Comparison of ENCODE assay signal across 23 cellular contexts in the genomic region with DNA sequence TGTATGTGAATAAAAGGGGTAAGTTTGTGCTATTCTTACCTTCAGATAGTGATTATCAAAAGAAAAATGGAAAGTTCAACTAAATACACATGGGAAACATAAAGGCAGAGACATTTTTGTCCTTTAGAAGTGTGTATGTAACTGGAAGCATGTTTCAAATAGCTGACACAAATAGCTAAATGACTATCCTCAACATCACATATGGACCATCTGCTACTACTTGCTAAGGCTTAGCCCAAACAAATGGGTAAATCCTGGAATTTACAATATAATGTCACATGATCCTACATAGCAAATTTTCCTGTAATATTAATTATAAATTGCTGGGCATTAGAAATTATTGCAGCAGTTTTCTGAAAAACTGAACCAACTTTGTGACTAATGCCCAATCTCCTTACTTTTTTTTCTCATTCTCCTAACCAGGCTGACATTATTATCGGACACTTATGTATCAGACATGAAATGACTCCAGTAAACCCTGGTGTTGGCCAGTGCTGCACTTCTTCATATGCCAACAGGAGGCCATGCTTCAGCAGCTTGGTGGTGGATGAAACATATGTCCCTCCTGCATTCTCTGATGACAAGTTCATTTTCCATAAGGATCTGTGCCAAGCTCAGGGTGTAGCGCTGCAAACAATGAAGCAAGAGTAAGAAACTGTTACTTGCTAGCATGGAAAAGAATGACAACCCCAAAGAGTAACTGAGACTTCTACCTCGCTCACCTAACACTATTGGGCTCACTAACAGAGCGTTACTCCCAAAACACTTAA. TPM values are rescaled to one million over a fixed set of nuclear protein-coding genes. Genes with fewer than 3 reads are reported as not detected.
DNase-seq lines count a peak whose midpoint lies in the region; ATAC-seq, FAIRE-seq and TF ChIP-seq lines count a peak whose summit lies in the region.
"Had no signal": no experiment of that assay in that cellular context is flagged by ENCODE, and none has a peak within 500 bp of the region (broad histone marks: within the 10 kb centered on the region; RNA-seq: fewer than 3 reads in every experiment).

No MANE protein-coding gene starts in this region.

- H2AFZ ChIP-seq in GM23338 (no peak overlapping the region), HepG2 (ENCODE audit: low read length) (no peak overlapping the region), Karpas-422 (ENCODE audit: low read length) (no peak overlapping the region)

- TF ChIP-seq EP300 in HepG2 (IDR thresholded peaks at IDR 0.05; ENCODE audit: low read depth in 2 of 2, low read length in 2 of 2) (no peak), HepG2 (CRISPR knock-in tag; IDR thresholded peaks at IDR 0.05; ENCODE audit: borderline replicate concordance) (no peak)

- peaks cover 52% of the 10 kb centered on the region for H3K4me1 ChIP-seq in GM23338 (ENCODE audit: insufficient read depth)
- H3K4me1 ChIP-seq in HepG2 (ENCODE audit: insufficient read depth, low read length) = peaks cover 52% of the 10 kb centered on the region
- no peaks in the 10 kb centered on the region for H3K4me1 ChIP-seq in Karpas-422 (ENCODE audit: low read length)
- H3K4me1 ChIP-seq in pancreas = peaks cover 12 to 20% (median 13%) of the 10 kb centered on the region in 3 donors
- H3K4me1 ChIP-seq: left ventricle myocardium inferior, upper lobe of left lung had no signal

- POLR2A ChIA-PET in HepG2 (lab: Yijun Ruan, JAX) = interaction anchor here (0.7 kb wide), 1 partner anchor 107 kb away, joined by 3 read pairs; no protein-coding TSS in a partner anchor

- H3K36me3 ChIP-seq in GM23338 (ENCODE audit: insufficient read depth) (no peaks in the 10 kb centered on the region), brain microvascular endothelial cell (replicated peaks) (no peaks in the 10 kb centered on the region), HepG2 (replicated peaks in 1 of 2; ENCODE audit: control insufficient read depth in 1 of 2, insufficient read depth in 2 of 2, low read length in 2 of 2) (peaks cover 5 to 54% of the 10 kb centered on the region in 2 experiments), Karpas-422 (ENCODE audit: insufficient read depth, low read length) (no peaks in the 10 kb centered on the region), pancreas (no peaks in the 10 kb centered on the region)
- H3K36me3 ChIP-seq: left ventricle myocardium inferior, upper lobe of left lung had no signal

- H3K9me3 ChIP-seq in HepG2 (ENCODE audit: low read length) = no peaks in the 10 kb centered on the region
- H3K9me3 ChIP-seq in Karpas-422 (ENCODE audit: low read length) = no peaks in the 10 kb centered on the region
- no peaks in the 10 kb centered on the region for H3K9me3 ChIP-seq in pancreas
- H3K9me3 ChIP-seq: left ventricle myocardium inferior, upper lobe of left lung had no signal

- CTCF ChIA-PET in HepG2 (lab: Yijun Ruan, JAX; ENCODE audit: low intra/inter-chr PET ratio, low total read pairs) = no interaction called here

- H3K4me1 Mint-ChIP-seq in GM23338 = peaks cover 53% of the 10 kb centered on the region
- H3K4me1 Mint-ChIP-seq: CD4-positive, alpha-beta memory T cell had no signal

- peak overlapping the region; percentile 4; the same call in 1 of the 3 replicates for H3K4me3 Mint-ChIP-seq in GM23338
- H3K4me3 Mint-ChIP-seq: activated T-cell treated with anti-CD3 and anti-CD28 coated beads, Interleukin-2, amount 50 U/mL, for 24 hours; CD4-positive, alpha-beta memory T cell; stimulated activated naive CD8-positive, alpha-beta T cell treated with anti-CD3 and anti-CD28 coated beads, Interleukin-15, Interleukin-2, amounts not matched to agents 100 ng/mL and 50 ng/mL, for 24 hours had no signal

- H3K9me2 ChIP-seq in GM23338 (ENCODE audit: insufficient read depth) (peaks cover 3% of the 10 kb centered on the region; the same call in 1 of the 2 replicates), Karpas-422 (replicated peaks; ENCODE audit: insufficient read depth, low read length) (no peaks in the 10 kb centered on the region)

- TF ChIP-seq CTCF in GM23338 (conservative IDR thresholded peaks at IDR 0.05; ENCODE audit: low read depth in 2 of 2) (no peak), brain microvascular endothelial cell (IDR thresholded peaks at IDR 0.05; ENCODE audit: low read depth, low read length, missing control alignments) (no peak), HepG2 (CRISPR knock-in tag; IDR thresholded peaks at IDR 0.05) (no peak), pancreas (IDR thresholded peaks at IDR 0.05) (no peak)

- H3K9me3 Mint-ChIP-seq in GM23338 = no peaks in the 10 kb centered on the region; the same call in 2 of the 3 replicates
- H3K9me3 Mint-ChIP-seq: activated T-cell treated with anti-CD3 and anti-CD28 coated beads, Interleukin-2, amount 50 U/mL, for 24 hours; CD4-positive, alpha-beta memory T cell; stimulated activated naive CD8-positive, alpha-beta T cell treated with anti-CD3 and anti-CD28 coated beads, Interleukin-15, Interleukin-2, amounts not matched to agents 100 ng/mL and 50 ng/mL, for 24 hours had no signal

- no TSS peak for BruUV-seq in HepG2 (replicated peaks; lab: Mats Ljungman, UMichigan)

- peak overlapping the region; percentile 69 for H3K27ac ChIP-seq in GM23338 (ENCODE audit: low read depth)
- H3K27ac ChIP-seq in brain microvascular endothelial cell = peak overlapping the region; percentile 3
- H3K27ac ChIP-seq in HepG2 (ENCODE audit: extremely low read length, insufficient read depth, low read length) = peak overlapping the region; percentile 37
- H3K27ac ChIP-seq in Karpas-422 (ENCODE audit: low read length) = no peak overlapping the region
- no peak overlapping the region for H3K27ac ChIP-seq in pancreas
- H3K27ac ChIP-seq: dorsolateral prefrontal cortex, left ventricle myocardium inferior, upper lobe of left lung had no signal

- H3K27me3 ChIP-seq in GM23338 (ENCODE audit: insufficient read depth) (no peaks in the 10 kb centered on the region), brain microvascular endothelial cell (replicated peaks) (no peaks in the 10 kb centered on the region), HepG2 (ENCODE audit: control insufficient read depth in 1 of 2, insufficient read depth in 2 of 2, low read length in 2 of 2) (no peaks in the 10 kb centered on the region), Karpas-422 (ENCODE audit: low read length) (no peaks in the 10 kb centered on the region), pancreas (no peaks in the 10 kb centered on the region)
- H3K27me3 ChIP-seq: dorsolateral prefrontal cortex, upper lobe of left lung had no signal

- H3K27ac Mint-ChIP-seq in GM23338 = peak overlapping the region; percentile 78
- H3K27ac Mint-ChIP-seq: activated T-cell treated with anti-CD3 and anti-CD28 coated beads, Interleukin-2, amount 50 U/mL, for 24 hours; CD4-positive, alpha-beta memory T cell; stimulated activated naive CD8-positive, alpha-beta T cell treated with anti-CD3 and anti-CD28 coated beads, Interleukin-15, Interleukin-2, amounts not matched to agents 100 ng/mL and 50 ng/mL, for 24 hours had no signal

- H4K20me1 ChIP-seq in GM23338 (replicated peaks; ENCODE audit: insufficient read depth) = no peaks in the 10 kb centered on the region
- peaks cover 27% of the 10 kb centered on the region for H4K20me1 ChIP-seq in HepG2 (ENCODE audit: insufficient read depth, low read length)
- H4K20me1 ChIP-seq in Karpas-422 (ENCODE audit: insufficient read depth, low read depth, low read length) = no peaks in the 10 kb centered on the region

- peaks cover 9% of the 10 kb centered on the region for H3K27me3 Mint-ChIP-seq in GM23338 (ENCODE audit: insufficient read depth, low read depth, poor library complexity)

- in situ Hi-C loops in brain microvascular endothelial cell (cut with HindIII; ENCODE audit: low pct_ligation_motif_present, low sequenced_read_pairs) (no loop called here), HepG2 (cut with HindIII; ENCODE audit: extremely low pct_ligation_motif_present, low pct_unique_long_range_greater_than_20kb) (loop anchor here (25.0 kb wide), 1 partner anchor 110 kb away; no protein-coding TSS in a partner anchor)

- 99% methylated on average over 4 of the region's 4 CpGs for WGBS in HepG2 (ENCODE audit: low lambda C conversion rate)
- 95 to 96% methylated on average over 4 of the region's 4 CpGs for WGBS in pancreas, 2 donors

- H3K9ac ChIP-seq in HepG2 (ENCODE audit: insufficient read depth, low read depth, low read length) (no peak overlapping the region), Karpas-422 (ENCODE audit: low read length) (no peak overlapping the region)

- intact Hi-C loops in HepG2 (cut with micrococcal nuclease; ENCODE audit: unreplicated experiment) (no loop called here), pancreas (cut with DNase I) (no loop called here)

- TF ChIP-seq POLR2A in HepG2 (IDR thresholded peaks at IDR 0.05; ENCODE audit: insufficient read depth in 1 of 2, low read depth in 2 of 2, low read length in 2 of 2) = peak; percentile 65 to 67

- H3K4me3 ChIP-seq in GM23338 = 0 out of 2 replicates have a peak overlapping the region, but pooled peaks have one; percentile 3
- H3K4me3 ChIP-seq in brain microvascular endothelial cell (ENCODE audit: low read depth, low read length) = no peak overlapping the region
- H3K4me3 ChIP-seq in HepG2 (replicated peaks in 1 of 3; ENCODE audit: insufficient read depth in 1 of 3, low read depth in 2 of 3, low read length in 3 of 3) = no peak overlapping the region
- no peak overlapping the region for H3K4me3 ChIP-seq in Karpas-422 (ENCODE audit: low read length)
- H3K4me3 ChIP-seq in pancreas = no peak overlapping the region
- H3K4me3 ChIP-seq: dorsolateral prefrontal cortex, left ventricle myocardium inferior, upper lobe of left lung had no signal

- FAIRE-seq in HepG2 (lab: Jason Lieb, UNC) (no peak), pancreas (lab: Jason Lieb, UNC) (no peak)
- FAIRE-seq: HTR-8/SVneo had no signal

- no peaks in the 10 kb centered on the region for H3K79me2 ChIP-seq in GM23338 (replicated peaks; ENCODE audit: insufficient read depth)
- no peaks in the 10 kb centered on the region for H3K79me2 ChIP-seq in HepG2 (ENCODE audit: insufficient read depth, low read length)
- H3K79me2 ChIP-seq in Karpas-422 (ENCODE audit: low read length) = no peaks in the 10 kb centered on the region

- TF ChIP-seq RAD21 in HepG2 (CRISPR knock-in tag; IDR thresholded peaks at IDR 0.05) = no peak

- DNase-seq in GM23338 (ENCODE audit: low spot score) = peak; percentile 17
- peak; percentile 83 for DNase-seq in NCI-H1694 treated with DMSO at 0.1 percent for 48 hours (lab: John Stamatoyannopoulos, UW)
- DNase-seq in brain microvascular endothelial cell = no peak
- no peak for DNase-seq in HepG2 (ENCODE audit: low spot score)
- DNase-seq in Karpas-422 = no peak
- DNase-seq in pancreas = no peak
- DNase-seq: activated naive CD4-positive, alpha-beta T cell treated with Interleukin-2 at 50 U/mL for 16 hours; activated T-cell treated with anti-CD3 and anti-CD28 coated beads, Interleukin-2, amount 50 U/mL, for 24 hours; amygdala; caudate nucleus; CD4-positive, alpha-beta memory T cell; DND-41; dorsolateral prefrontal cortex; erythroblast; HCEC 1CT; left ventricle myocardium inferior; RPMI8226; stimulated activated CD4-positive, alpha-beta T cell treated with anti-CD3 and anti-CD28 coated beads, Interleukin-4, amount 100 ng/mL, for 24 hours; upper lobe of left lung had no signal

- peak overlapping the region; percentile 24 for H3K4me2 ChIP-seq in GM23338
- H3K4me2 ChIP-seq in HepG2 (ENCODE audit: low read depth, low read length) = no peak overlapping the region; the same call in 1 of the 2 replicates
- no peak overlapping the region for H3K4me2 ChIP-seq in Karpas-422 (ENCODE audit: low read depth, low read length, poor library complexity, severe bottlenecking)

- H3F3A ChIP-seq in GM23338 (replicated peaks; ENCODE audit: low read depth) = no peaks in the 10 kb centered on the region

- H3K36me3 Mint-ChIP-seq in GM23338 (ENCODE audit: low read depth) = peaks cover 5% of the 10 kb centered on the region; the same call in 1 of the 3 replicates
- H3K36me3 Mint-ChIP-seq: CD4-positive, alpha-beta memory T cell had no signal

- ATAC-seq in GM23338 (peak; percentile 24), HepG2 (peak; percentile 3; the same call in 2 of the 3 replicates), GM21360 (IDR thresholded peaks at IDR 0.05; ENCODE audit: unreplicated experiment) (no peak), pancreas (no peak)

RNA-seq across cellular contexts. Expression of a gene that starts 16.1 kb away (rescaled TPM):
- total RNA-seq in GM23338 (2014; rRNA removed; shearing (Covaris generic)) = 0.82 and 4.0 TPM in 2 replicates
- polyA plus RNA-seq in GM23338 (2016; fragmentation: Nextera tagmentation; extraction: Ambion mirVana) (17.1 and 17.3 TPM in 2 replicates), HepG2 (2011; rRNA removed) (12,657 and 13,105 TPM in 2 replicates), pancreas (under 1 TPM in 1 of 2 donors, not detected in 1; 0.40 TPM)
- total RNA-seq in HepG2 (2016; rRNA removed; fragmentation: Illumina TruSeq; extraction: Trizol) (4,406 and 9,434 TPM in 2 replicates), pancreas (1 to 10 TPM in 1 of 6 donors, not detected in 5; 1.5 TPM)
- total RNA-seq in HepG2 (2016; cell fraction: cytosol; rRNA removed; fragmentation: Illumina TruSeq; extraction: Trizol; ENCODE audit: low read depth) = 859 and 984 TPM in 2 replicates
- 4,328 and 8,879 TPM in 2 replicates for total RNA-seq in HepG2 (2016; cell fraction: insoluble cytoplasmic fraction; rRNA removed; fragmentation: Illumina TruSeq; extraction: Trizol)
- total RNA-seq in HepG2 (2016; cell fraction: membrane; rRNA removed; fragmentation: Illumina TruSeq; extraction: Trizol) = 1,470 and 1,653 TPM in 2 replicates
- total RNA-seq in HepG2 (2016; cell fraction: nucleus; rRNA removed; fragmentation: Illumina TruSeq; extraction: Trizol) = 6,106 and 7,724 TPM in 2 replicates
- 10,032 and 12,863 TPM in 2 replicates for polyA plus RNA-seq in HepG2 (2011; cell fraction: cytosol; rRNA removed)
- polyA plus RNA-seq in HepG2 (2011; cell fraction: nucleus; rRNA removed) = 3,859 and 4,411 TPM in 2 replicates
- polyA plus RNA-seq in HepG2 (2012) = 15,767 and 21,683 TPM in 2 replicates
- polyA plus RNA-seq in HepG2 (2016; cell fraction: cytosol; fragmentation: Illumina TruSeq; extraction: Trizol; ENCODE audit: low read depth) = 881 and 929 TPM in 2 replicates
- 4,042 and 4,098 TPM in 2 replicates for polyA plus RNA-seq in HepG2 (2016; cell fraction: insoluble cytoplasmic fraction; fragmentation: Illumina TruSeq; extraction: Trizol; ENCODE audit: low read depth)
- polyA plus RNA-seq in HepG2 (2016; cell fraction: membrane; fragmentation: Illumina TruSeq; extraction: Trizol; ENCODE audit: low read depth) = 1,126 and 1,308 TPM in 2 replicates
- 10,518 and 11,638 TPM in 2 replicates for polyA plus RNA-seq in HepG2 (2016; cell fraction: nucleus; fragmentation: Illumina TruSeq; extraction: Trizol; ENCODE audit: insufficient read depth, low read depth)
- 1.4 and 2,561 TPM in 2 replicates for polyA minus RNA-seq in HepG2 (2011; rRNA and poly(A)+ RNA removed; ENCODE audit: low replicate concordance)
- 2,774 and 4,050 TPM in 2 replicates for polyA minus RNA-seq in HepG2 (2011; cell fraction: cytosol; rRNA and poly(A)+ RNA removed)
- polyA minus RNA-seq in HepG2 (2011; cell fraction: nucleus; rRNA and poly(A)+ RNA removed) = 1,510 and 2,631 TPM in 2 replicates
- not detected in 2 replicates for total RNA-seq in Karpas-422 (2014; rRNA removed; shearing (Covaris generic); ENCODE audit: low replicate concordance)
- total RNA-seq: CD4-positive, alpha-beta memory T cell; left ventricle myocardium inferior; pulmonary artery endothelial cell had no signal
- polyA plus RNA-seq: CD4-positive, alpha-beta memory T cell had no signal

RNA-seq across cellular contexts. Expression of a gene that starts 29.4 kb away (rescaled TPM):
- not detected in 2 replicates for total RNA-seq in GM23338 (2014; rRNA removed; shearing (Covaris generic))
- polyA plus RNA-seq in GM23338 (2016; fragmentation: Nextera tagmentation; extraction: Ambion mirVana) (not detected in 2 replicates), HepG2 (2011; rRNA removed) (0.13 TPM in 2 replicates), pancreas (under 1 TPM; 0.30 to 0.82 TPM)
- total RNA-seq in HepG2 (2016; rRNA removed; fragmentation: Illumina TruSeq; extraction: Trizol) (0.79 and 1.8 TPM in 2 replicates), pancreas (under 1 TPM; 0.08 to 0.44 (median 0.12) TPM)
- 0.18 and 0.30 TPM in 2 replicates for total RNA-seq in HepG2 (2016; cell fraction: cytosol; rRNA removed; fragmentation: Illumina TruSeq; extraction: Trizol; ENCODE audit: low read depth)
- total RNA-seq in HepG2 (2016; cell fraction: insoluble cytoplasmic fraction; rRNA removed; fragmentation: Illumina TruSeq; extraction: Trizol) = 0.67 and 1.9 TPM in 2 replicates
- total RNA-seq in HepG2 (2016; cell fraction: membrane; rRNA removed; fragmentation: Illumina TruSeq; extraction: Trizol) = 0.31 and 0.34 TPM in 2 replicates
- total RNA-seq in HepG2 (2016; cell fraction: nucleus; rRNA removed; fragmentation: Illumina TruSeq; extraction: Trizol) = 4.4 and 4.6 TPM in 2 replicates
- 0.08 TPM in 1 of 2 replicates, not detected in the other for polyA plus RNA-seq in HepG2 (2011; cell fraction: cytosol; rRNA removed)
- 0.09 and 0.21 TPM in 2 replicates for polyA plus RNA-seq in HepG2 (2011; cell fraction: nucleus; rRNA removed)
- 0.15 and 0.17 TPM in 2 replicates for polyA plus RNA-seq in HepG2 (2012)
- polyA plus RNA-seq in HepG2 (2016; cell fraction: cytosol; fragmentation: Illumina TruSeq; extraction: Trizol; ENCODE audit: low read depth) = 0.18 and 0.36 TPM in 2 replicates
- polyA plus RNA-seq in HepG2 (2016; cell fraction: insoluble cytoplasmic fraction; fragmentation: Illumina TruSeq; extraction: Trizol; ENCODE audit: low read depth) = 0.75 and 1.1 TPM in 2 replicates
- 0.37 and 0.42 TPM in 2 replicates for polyA plus RNA-seq in HepG2 (2016; cell fraction: membrane; fragmentation: Illumina TruSeq; extraction: Trizol; ENCODE audit: low read depth)
- 7.2 and 7.4 TPM in 2 replicates for polyA plus RNA-seq in HepG2 (2016; cell fraction: nucleus; fragmentation: Illumina TruSeq; extraction: Trizol; ENCODE audit: insufficient read depth, low read depth)
- not detected in 2 replicates for polyA minus RNA-seq in HepG2 (2011; rRNA and poly(A)+ RNA removed; ENCODE audit: low replicate concordance)
- polyA minus RNA-seq in HepG2 (2011; cell fraction: cytosol; rRNA and poly(A)+ RNA removed) = not detected in 2 replicates
- 0.13 and 0.25 TPM in 2 replicates for polyA minus RNA-seq in HepG2 (2011; cell fraction: nucleus; rRNA and poly(A)+ RNA removed)
- not detected in 2 replicates for total RNA-seq in Karpas-422 (2014; rRNA removed; shearing (Covaris generic); ENCODE audit: low replicate concordance)
- total RNA-seq: CD4-positive, alpha-beta memory T cell; left ventricle myocardium inferior; pulmonary artery endothelial cell had no signal
- polyA plus RNA-seq: CD4-positive, alpha-beta memory T cell had no signal

RNA-seq across cellular contexts. Expression of a gene that starts 48.1 kb away (rescaled TPM):
- not detected in 2 replicates for total RNA-seq in GM23338 (2014; rRNA removed; shearing (Covaris generic))
- not detected in 2 replicates for polyA plus RNA-seq in GM23338 (2016; fragmentation: Nextera tagmentation; extraction: Ambion mirVana)
- total RNA-seq in HepG2 (2016; rRNA removed; fragmentation: Illumina TruSeq; extraction: Trizol) = 10,101 and 22,625 TPM in 2 replicates
- 1,763 and 1,983 TPM in 2 replicates for total RNA-seq in HepG2 (2016; cell fraction: cytosol; rRNA removed; fragmentation: Illumina TruSeq; extraction: Trizol; ENCODE audit: low read depth)
- total RNA-seq in HepG2 (2016; cell fraction: insoluble cytoplasmic fraction; rRNA removed; fragmentation: Illumina TruSeq; extraction: Trizol) = 10,071 and 21,691 TPM in 2 replicates
- 2,665 and 3,098 TPM in 2 replicates for total RNA-seq in HepG2 (2016; cell fraction: membrane; rRNA removed; fragmentation: Illumina TruSeq; extraction: Trizol)
- total RNA-seq in HepG2 (2016; cell fraction: nucleus; rRNA removed; fragmentation: Illumina TruSeq; extraction: Trizol) = 14,455 and 17,797 TPM in 2 replicates
- 22,205 and 22,259 TPM in 2 replicates for polyA plus RNA-seq in HepG2 (2011; rRNA removed)
- 10,343 and 19,758 TPM in 2 replicates for polyA plus RNA-seq in HepG2 (2011; cell fraction: cytosol; rRNA removed)
- 4,838 and 7,133 TPM in 2 replicates for polyA plus RNA-seq in HepG2 (2011; cell fraction: nucleus; rRNA removed)
- polyA plus RNA-seq in HepG2 (2012) = 30,113 and 41,157 TPM in 2 replicates
- polyA plus RNA-seq in HepG2 (2016; cell fraction: cytosol; fragmentation: Illumina TruSeq; extraction: Trizol; ENCODE audit: low read depth) = 1,641 and 1,730 TPM in 2 replicates
- polyA plus RNA-seq in HepG2 (2016; cell fraction: insoluble cytoplasmic fraction; fragmentation: Illumina TruSeq; extraction: Trizol; ENCODE audit: low read depth) = 9,271 and 9,564 TPM in 2 replicates
- 1,898 and 2,256 TPM in 2 replicates for polyA plus RNA-seq in HepG2 (2016; cell fraction: membrane; fragmentation: Illumina TruSeq; extraction: Trizol; ENCODE audit: low read depth)
- polyA plus RNA-seq in HepG2 (2016; cell fraction: nucleus; fragmentation: Illumina TruSeq; extraction: Trizol; ENCODE audit: insufficient read depth, low read depth) = 21,168 and 22,798 TPM in 2 replicates
- 2.4 and 3,693 TPM in 2 replicates for polyA minus RNA-seq in HepG2 (2011; rRNA and poly(A)+ RNA removed; ENCODE audit: low replicate concordance)
- polyA minus RNA-seq in HepG2 (2011; cell fraction: cytosol; rRNA and poly(A)+ RNA removed) = 6,095 and 10,549 TPM in 2 replicates
- 3,995 and 8,747 TPM in 2 replicates for polyA minus RNA-seq in HepG2 (2011; cell fraction: nucleus; rRNA and poly(A)+ RNA removed)
- not detected in 2 replicates for total RNA-seq in Karpas-422 (2014; rRNA removed; shearing (Covaris generic); ENCODE audit: low replicate concordance)
- total RNA-seq in pancreas = 1,000 to 10,000 TPM in 1 of 6 donors, 100 to 1,000 TPM in 5; 618 to 1,006 (median 839) TPM
- polyA plus RNA-seq in pancreas = 100 to 1,000 TPM; 179 to 380 TPM
- total RNA-seq: CD4-positive, alpha-beta memory T cell; left ventricle myocardium inferior; pulmonary artery endothelial cell had no signal
- polyA plus RNA-seq: CD4-positive, alpha-beta memory T cell had no signal

Comparison
In these comparisons a context has a peak if more than half of its experiments do, and no peak if none do; other contexts are left out.
1. ATAC-seq: peak in GM23338 (single experiment) and HepG2 (single experiment); none in GM21360 (single experiment) and pancreas (0 of 4).
2. DNase-seq: peak in GM23338 (single experiment) and NCI-H1694 treated with DMSO at 0.1 percent for 48 hours (single experiment); none in brain microvascular endothelial cell (single experiment), HepG2 (single experiment), Karpas-422 (single experiment) and pancreas (0 of 6).
3. H3K27ac ChIP-seq: peak in GM23338 (single experiment), brain microvascular endothelial cell (single experiment) and HepG2 (single experiment); none in Karpas-422 (single experiment) and pancreas (0 of 4).
4. RNA of a gene that starts 16.1 kb away (total RNA-seq): 859 to 9,434 TPM in HepG2; 0.82 to 4.0 TPM in GM23338, 1.5 TPM in pancreas and not detected in Karpas-422; every median in the first group is over 100 times any median in the second.
5. RNA of a gene that starts 48.1 kb away (total RNA-seq): 1,763 to 22,625 TPM in HepG2 and 618 to 1,006 TPM in pancreas; not detected in GM23338 and not detected in Karpas-422; every median in the first group is over 100 times any median in the second.